ENCODE assay signal across 21 cellular contexts in the genomic region with DNA sequence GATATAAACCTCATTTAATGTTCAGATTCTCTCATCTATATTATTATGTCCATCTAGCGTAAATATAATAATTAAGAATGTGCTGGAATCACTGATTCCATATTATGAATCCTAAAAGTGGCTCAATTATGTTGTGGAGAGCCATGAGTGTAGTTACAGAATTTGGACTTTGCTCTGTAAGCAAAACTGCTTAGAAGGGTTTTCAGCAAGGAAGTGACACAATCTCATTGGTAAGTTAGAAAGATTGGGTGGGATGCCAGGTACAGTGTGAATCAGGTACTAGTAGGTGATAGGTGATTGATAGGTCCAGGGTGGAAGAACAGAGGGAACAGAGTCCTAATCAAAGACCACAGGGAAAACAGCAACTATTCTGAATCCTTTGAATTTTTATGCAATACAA.
"Had no signal": no experiment of that assay in that cellular context is flagged by ENCODE, and none has a peak within 500 bp of the region (broad histone marks: within the 10 kb centered on the region; RNA-seq: fewer than 3 reads in every experiment).

No MANE protein-coding gene starts in this region.

- DNase-seq: IMR-90, Karpas-422, KG1, MG63, NCI-H1092, NCI-H1105 treated with DMSO at 0.1 percent for 48 hours, NCI-H1417 treated with DMSO at 0.1 percent for 48 hours, NCI-H146, NCI-H1694 treated with DMSO at 0.1 percent for 48 hours, NCI-H1930, NCI-H2081, NCI-H2107, NCI-H2227 treated with DMSO at 0.1 percent for 48 hours, NCI-H524, NCI-H526 treated with DMSO at 0.1 percent for 48 hours, NCI-H774, SHP77, SK-N-SH, SW 1271 had no signal

- H3K9ac ChIP-seq: SK-N-SH had no signal

- H3K4me2 ChIP-seq: SK-N-SH had no signal

- H3K9me3 ChIP-seq: SK-N-SH had no signal

- H3K27me3 ChIP-seq: MG63 had no signal

- H3K27ac ChIP-seq: HL-60, RWPE1 had no signal

- H3K4me3 ChIP-seq: MG63 had no signal
